In genomic region chrX:28520786-28521185, GRCh38 we compare ENCODE assay signal across 27 cellular contexts.
"Had no signal": no experiment of that assay in that cellular context is flagged by ENCODE, and none has a peak within 500 bp of the region (broad histone marks: within the 10 kb centered on the region; RNA-seq: fewer than 3 reads in every experiment).

No MANE protein-coding gene starts in this region.

- H3K4me3 ChIP-seq: ascending aorta, gastrocnemius medialis, heart left ventricle had no signal

- H3K4me1 ChIP-seq: ascending aorta, gastrocnemius medialis, heart left ventricle had no signal

- H3K27me3 Mint-ChIP-seq: activated CD4-positive, alpha-beta memory T cell treated with anti-CD3 and anti-CD28 coated beads, Interleukin-2, amount 10 ng/mL, durations not matched to agents 7 days and 5 days; activated CD4-positive, alpha-beta T cell treated with anti-CD3 and anti-CD28 coated beads for 36 hours; activated CD4-positive, alpha-beta T cell treated with anti-CD3 and anti-CD28 coated beads, Interleukin-2, amount 10 ng/mL, durations not matched to agents 24 days and 14 days; activated naive CD4-positive, alpha-beta T cell treated with anti-CD3 and anti-CD28 coated beads, Interleukin-2, amount 10 ng/mL, durations not matched to agents 7 days and 5 days; activated naive CD8-positive, alpha-beta T cell treated with anti-CD3 and anti-CD28 coated beads, Interleukin-2, amount 10 ng/mL, durations not matched to agents 7 days and 5 days; activated T-cell treated with anti-CD3 and anti-CD28 coated beads, Interleukin-2, amount 50 U/mL, for 24 hours; T-cell had no signal

- H3K36me3 Mint-ChIP-seq: activated naive CD4-positive, alpha-beta T cell treated with anti-CD3 and anti-CD28 coated beads, Interleukin-2, amount 10 ng/mL, durations not matched to agents 7 days and 5 days; activated naive CD4-positive, alpha-beta T cell treated with anti-CD3 and anti-CD28 coated beads, Interleukin-2, amount 50 U/mL, for 72 hours; activated naive CD8-positive, alpha-beta T cell treated with anti-CD3 and anti-CD28 coated beads, Interleukin-2, amount 10 ng/mL, durations not matched to agents 7 days and 5 days; T-cell had no signal

- H3K27ac ChIP-seq: ascending aorta, brain microvascular endothelial cell, gastrocnemius medialis, heart left ventricle had no signal

- H3K27ac Mint-ChIP-seq: activated CD4-positive, alpha-beta memory T cell treated with anti-CD3 and anti-CD28 coated beads, Interleukin-2, amount 10 ng/mL, durations not matched to agents 7 days and 5 days; activated CD4-positive, alpha-beta T cell treated with anti-CD3 and anti-CD28 coated beads for 36 hours; activated CD4-positive, alpha-beta T cell treated with anti-CD3 and anti-CD28 coated beads, Interleukin-2, amount 10 ng/mL, durations not matched to agents 24 days and 14 days; activated naive CD4-positive, alpha-beta T cell treated with anti-CD3 and anti-CD28 coated beads, Interleukin-2, amount 10 ng/mL, durations not matched to agents 7 days and 5 days; activated naive CD4-positive, alpha-beta T cell treated with anti-CD3 and anti-CD28 coated beads, Interleukin-2, amount 50 U/mL, for 72 hours; activated naive CD8-positive, alpha-beta T cell treated with anti-CD3 and anti-CD28 coated beads, Interleukin-2, amount 10 ng/mL, durations not matched to agents 7 days and 5 days; activated T-cell treated with anti-CD3 and anti-CD28 coated beads, Interleukin-2, amount 50 U/mL, for 24 hours; activated T-cell treated with anti-CD3 and anti-CD28 coated beads, Interleukin-2, amount 50 U/mL, for 72 hours; T-cell; T-helper 1 cell treated with Interleukin-12 subunit alpha and Interleukin-12 subunit beta and Interleukin-4 antibody, amounts not matched to agents 30 μg/mL and 1 μg/mL, for 36 hours had no signal

- H3K4me1 Mint-ChIP-seq: activated CD4-positive, alpha-beta memory T cell treated with anti-CD3 and anti-CD28 coated beads, Interleukin-2, amount 10 ng/mL, durations not matched to agents 7 days and 5 days; activated CD4-positive, alpha-beta T cell treated with anti-CD3 and anti-CD28 coated beads for 36 hours; activated CD4-positive, alpha-beta T cell treated with anti-CD3 and anti-CD28 coated beads, Interleukin-2, amount 10 ng/mL, durations not matched to agents 24 days and 14 days; activated naive CD4-positive, alpha-beta T cell treated with anti-CD3 and anti-CD28 coated beads, Interleukin-2, amount 10 ng/mL, durations not matched to agents 7 days and 5 days; activated naive CD8-positive, alpha-beta T cell treated with anti-CD3 and anti-CD28 coated beads, Interleukin-2, amount 10 ng/mL, durations not matched to agents 7 days and 5 days; T-cell had no signal

- H3K27me3 ChIP-seq: ascending aorta, brain microvascular endothelial cell, gastrocnemius medialis, heart left ventricle had no signal

- DNase-seq: activated CD4-positive, alpha-beta memory T cell treated with anti-CD3 and anti-CD28 coated beads, Interleukin-2, amount 10 ng/mL, durations not matched to agents 7 days and 5 days; activated CD4-positive, alpha-beta T cell treated with anti-CD3 and anti-CD28 coated beads for 36 hours; activated CD4-positive, alpha-beta T cell treated with anti-CD3 and anti-CD28 coated beads, Interleukin-2, amount 10 ng/mL, durations not matched to agents 24 days and 14 days; activated CD4-positive, CD25-positive, alpha-beta regulatory T cell; activated CD4-positive, CD25-positive, alpha-beta regulatory T cell treated with anti-CD3 and anti-CD28 coated beads, Interleukin-2, amount 50 U/mL, for 72 hours; activated CD8-positive, alpha-beta memory T cell treated with anti-CD3 and anti-CD28 coated beads, Interleukin-2, amount 50 U/mL, for 48 hours; activated gamma-delta T cell; activated naive CD4-positive, alpha-beta T cell; activated naive CD4-positive, alpha-beta T cell treated with anti-CD3 and anti-CD28 coated beads, Interleukin-2, amount 10 ng/mL, durations not matched to agents 7 days and 5 days; activated naive CD8-positive, alpha-beta T cell treated with anti-CD3 and anti-CD28 coated beads, Interleukin-2, amount 10 ng/mL, durations not matched to agents 7 days and 5 days; activated T-cell treated with anti-CD3 and anti-CD28 coated beads for 4 hours; activated T-cell treated with anti-CD3 and anti-CD28 coated beads, Interleukin-2, amount 50 U/mL, for 24 hours; activated T-cell treated with anti-CD3 and anti-CD28 coated beads, Interleukin-2, amount 50 U/mL, for 72 hours; brain microvascular endothelial cell; caudate nucleus; effector CD8-positive, alpha-beta T cell; erythroblast; foreskin fibroblast; gastrocnemius medialis; glutamatergic neuron; heart left ventricle; SW 1271; T-cell; T1000 had no signal

- H3K9me3 ChIP-seq: ascending aorta, gastrocnemius medialis, heart left ventricle had no signal

- H3K9me3 Mint-ChIP-seq: activated CD4-positive, alpha-beta memory T cell treated with anti-CD3 and anti-CD28 coated beads, Interleukin-2, amount 10 ng/mL, durations not matched to agents 7 days and 5 days; activated naive CD4-positive, alpha-beta T cell treated with anti-CD3 and anti-CD28 coated beads, Interleukin-2, amount 50 U/mL, for 72 hours; activated naive CD8-positive, alpha-beta T cell treated with anti-CD3 and anti-CD28 coated beads, Interleukin-2, amount 10 ng/mL, durations not matched to agents 7 days and 5 days; T-helper 1 cell treated with Interleukin-12 subunit alpha and Interleukin-12 subunit beta and Interleukin-4 antibody, amounts not matched to agents 30 μg/mL and 1 μg/mL, for 36 hours had no signal

- H3K36me3 ChIP-seq: ascending aorta, brain microvascular endothelial cell, gastrocnemius medialis, heart left ventricle had no signal

- H3K4me3 Mint-ChIP-seq: activated CD4-positive, alpha-beta memory T cell treated with anti-CD3 and anti-CD28 coated beads, Interleukin-2, amount 10 ng/mL, durations not matched to agents 7 days and 5 days; activated CD4-positive, alpha-beta T cell treated with anti-CD3 and anti-CD28 coated beads for 36 hours; activated CD4-positive, alpha-beta T cell treated with anti-CD3 and anti-CD28 coated beads, Interleukin-2, amount 10 ng/mL, durations not matched to agents 24 days and 14 days; activated naive CD4-positive, alpha-beta T cell treated with anti-CD3 and anti-CD28 coated beads, Interleukin-2, amount 10 ng/mL, durations not matched to agents 7 days and 5 days; activated naive CD8-positive, alpha-beta T cell treated with anti-CD3 and anti-CD28 coated beads, Interleukin-2, amount 10 ng/mL, durations not matched to agents 7 days and 5 days; activated T-cell treated with anti-CD3 and anti-CD28 coated beads, Interleukin-2, amount 50 U/mL, for 24 hours; activated T-cell treated with anti-CD3 and anti-CD28 coated beads, Interleukin-2, amount 50 U/mL, for 72 hours; T-cell; T-helper 1 cell treated with Interleukin-12 subunit alpha and Interleukin-12 subunit beta and Interleukin-4 antibody, amounts not matched to agents 30 μg/mL and 1 μg/mL, for 36 hours had no signal

- ATAC-seq: activated CD4-positive, alpha-beta T cell treated with anti-CD3 and anti-CD28 coated beads for 36 hours; activated naive CD4-positive, alpha-beta T cell treated with anti-CD3 and anti-CD28 coated beads, Interleukin-2, amount 50 U/mL, for 72 hours; activated T-cell treated with anti-CD3 and anti-CD28 coated beads, Interleukin-2, amount 50 U/mL, for 72 hours; gastrocnemius medialis; heart left ventricle; T-cell had no signal
